In genomic region chr12:122185079-122185478, GRCh38 we compare ENCODE assay signal across 24 cellular contexts. TPM values are rescaled to one million over a fixed set of nuclear protein-coding genes. Genes with fewer than 3 reads are reported as not detected.
"Had no signal": no experiment of that assay in that cellular context is flagged by ENCODE, and none has a peak within 500 bp of the region (broad histone marks: within the 10 kb centered on the region; RNA-seq: fewer than 3 reads in every experiment).

No MANE protein-coding gene starts in this region.

- ATAC-seq: activated CD4-positive, alpha-beta T cell treated with anti-CD3 and anti-CD28 coated beads for 36 hours; body of pancreas; left colon; lower lobe of right lung had no signal

- DNase-seq: activated CD4-positive, alpha-beta memory T cell treated with anti-CD3 and anti-CD28 coated beads, Interleukin-2, amount 10 ng/mL, durations not matched to agents 7 days and 5 days; activated CD4-positive, alpha-beta T cell treated with anti-CD3 and anti-CD28 coated beads for 36 hours; activated CD8-positive, alpha-beta memory T cell treated with anti-CD3 and anti-CD28 coated beads, Interleukin-2, amount 10 ng/mL, durations not matched to agents 7 days and 5 days; activated naive CD4-positive, alpha-beta T cell treated with Interleukin-2 at 50 U/mL for 16 hours; activated naive CD8-positive, alpha-beta T cell treated with anti-CD3 and anti-CD28 coated beads, Interleukin-2, amount 10 ng/mL, durations not matched to agents 7 days and 5 days; amygdala; body of pancreas; dorsolateral prefrontal cortex; endodermal cell; foreskin fibroblast; left colon; lower lobe of right lung; stimulated activated CD4-positive, alpha-beta T cell treated with anti-CD3 and anti-CD28 coated beads, Interleukin-15, amount 100 ng/mL, for 24 hours; stimulated activated CD4-positive, alpha-beta T cell treated with anti-CD3 and anti-CD28 coated beads, Interleukin-2, amount 100 ng/mL, for 48 hours; stomach; upper lobe of left lung had no signal

- H3K36me3 Mint-ChIP-seq: activated CD8-positive, alpha-beta memory T cell treated with anti-CD3 and anti-CD28 coated beads, Interleukin-2, amount 10 ng/mL, durations not matched to agents 7 days and 5 days; activated naive CD8-positive, alpha-beta T cell treated with anti-CD3 and anti-CD28 coated beads, Interleukin-2, amount 10 ng/mL, durations not matched to agents 7 days and 5 days had no signal

- H3K4me1 Mint-ChIP-seq: endodermal cell had no signal

- H3K27ac Mint-ChIP-seq: activated CD4-positive, alpha-beta memory T cell treated with anti-CD3 and anti-CD28 coated beads, Interleukin-2, amount 10 ng/mL, durations not matched to agents 7 days and 5 days; activated CD4-positive, alpha-beta T cell treated with anti-CD3 and anti-CD28 coated beads for 36 hours; activated naive CD8-positive, alpha-beta T cell treated with anti-CD3 and anti-CD28 coated beads, Interleukin-2, amount 10 ng/mL, durations not matched to agents 7 days and 5 days; activated T-helper 2 cell treated with anti-CD3 and anti-CD28 coated beads, Interferon-gamma antibody, Interleukin-2, Interleukin-4, amounts not matched to agents 10 μg/mL and 5 μg/mL and 100 μg/mL, durations not matched to agents 14 hours and 24 hours and 36 hours; endodermal cell; T-helper 2 cell treated with Interferon-gamma antibody and Interleukin-4, amounts not matched to agents 5 μg/mL and 100 μg/mL, for 36 hours had no signal

- H3K4me3 Mint-ChIP-seq: activated CD4-positive, alpha-beta memory T cell treated with anti-CD3 and anti-CD28 coated beads, Interleukin-2, amount 10 ng/mL, durations not matched to agents 7 days and 5 days; activated CD4-positive, alpha-beta T cell treated with anti-CD3 and anti-CD28 coated beads for 36 hours; activated CD8-positive, alpha-beta memory T cell treated with anti-CD3 and anti-CD28 coated beads, Interleukin-2, amount 10 ng/mL, durations not matched to agents 7 days and 5 days had no signal

- H3K9me3 Mint-ChIP-seq: activated CD4-positive, alpha-beta memory T cell treated with anti-CD3 and anti-CD28 coated beads, Interleukin-2, amount 10 ng/mL, durations not matched to agents 7 days and 5 days; activated naive CD8-positive, alpha-beta T cell treated with anti-CD3 and anti-CD28 coated beads, Interleukin-2, amount 10 ng/mL, durations not matched to agents 7 days and 5 days; activated T-helper 2 cell treated with anti-CD3 and anti-CD28 coated beads, Interferon-gamma antibody, Interleukin-2, Interleukin-4, amounts not matched to agents 10 μg/mL and 5 μg/mL and 100 μg/mL, durations not matched to agents 14 hours and 24 hours and 36 hours; endodermal cell; T-helper 2 cell treated with Interferon-gamma antibody and Interleukin-4, amounts not matched to agents 5 μg/mL and 100 μg/mL, for 36 hours had no signal

RNA-seq across cellular contexts. Expression of gene IL31, which starts 11.1 kb away (rescaled TPM):
- total RNA-seq: activated CD4-positive, alpha-beta memory T cell treated with anti-CD3 and anti-CD28 coated beads, Interleukin-2, amount 10 ng/mL, durations not matched to agents 7 days and 5 days; activated CD8-positive, alpha-beta memory T cell treated with anti-CD3 and anti-CD28 coated beads, Interleukin-2, amount 10 ng/mL, durations not matched to agents 7 days and 5 days; activated naive CD8-positive, alpha-beta T cell treated with anti-CD3 and anti-CD28 coated beads, Interleukin-2, amount 10 ng/mL, durations not matched to agents 7 days and 5 days; body of pancreas; cardiac septum; dorsolateral prefrontal cortex; endodermal cell; hepatocyte; left colon; lower lobe of right lung; osteocyte; prostate gland; right atrium auricular region; stomach; temporal lobe; upper lobe of left lung had no signal

RNA-seq across cellular contexts. Expression of gene B3GNT4, which starts 18.4 kb away (rescaled TPM):
- total RNA-seq: body of pancreas, cardiac septum, right atrium auricular region had no signal
